In genomic region chr19:8208710-8209110, GRCh38 we compare ENCODE assay signal across 8 cellular contexts. TPM values are rescaled to one million over a fixed set of nuclear protein-coding genes. Genes with fewer than 3 reads are reported as not detected.
DNase-seq lines count a peak whose midpoint lies in the region; ATAC-seq and TF ChIP-seq lines count a peak whose summit lies in the region.

No MANE protein-coding gene starts in this region.

- no peaks in the 10 kb centered on the region for H3K9me3 ChIP-seq in BLaER1 treated with 17β-estradiol and CSF1 and Interleukin-3, amounts not matched to agents 10 nM and 100 nM (replicated peaks in 1 of 11)
- no peaks in the 10 kb centered on the region for H3K9me3 ChIP-seq in Peyer's patch

- peaks cover 30 to 81% (median 73%) of the 10 kb centered on the region in 10 experiments for H3K4me1 ChIP-seq in BLaER1 treated with 17β-estradiol and CSF1 and Interleukin-3, amounts not matched to agents 10 nM and 100 nM
- H3K4me1 ChIP-seq in Peyer's patch, result peaks cover 2 to 16% (median 13%) of the 10 kb centered on the region in 4 donors

- peak in 1 of 3 donors; percentile 70 for DNase-seq in Peyer's patch
- DNase-seq in omental fat pad (ENCODE audit: low spot score), result no peak
- DNase-seq in DMS79 (lab: John Stamatoyannopoulos, UW), result no peak
- no peak for DNase-seq in T1000 (lab: John Stamatoyannopoulos, UW)

- peak; percentile 23 for ATAC-seq in GM21717 (IDR thresholded peaks at IDR 0.05; ENCODE audit: unreplicated experiment)
- ATAC-seq in esophagus mucosa, result peak; percentile 22
- peak; percentile 25 for ATAC-seq in omental fat pad (ENCODE audit: low FRiP score)
- no peak for ATAC-seq in HG03280 (IDR thresholded peaks at IDR 0.05; ENCODE audit: unreplicated experiment)

- no peaks in the 10 kb centered on the region for H3K36me3 ChIP-seq in BLaER1 treated with 17β-estradiol and CSF1 and Interleukin-3, amounts not matched to agents 10 nM and 100 nM
- no peaks in the 10 kb centered on the region for H3K36me3 ChIP-seq in Peyer's patch

- TF ChIP-seq CTCF in Peyer's patch (IDR thresholded peaks at IDR 0.05), result no peak
- no peak for TF ChIP-seq CTCF in omental fat pad (IDR thresholded peaks at IDR 0.05)

- peaks cover 7 to 35% (median 26%) of the 10 kb centered on the region in 11 experiments; a peak in 12 of 22 replicates for H4K20me1 ChIP-seq in BLaER1 treated with 17β-estradiol and CSF1 and Interleukin-3, amounts not matched to agents 10 nM and 100 nM

- H3K27ac ChIP-seq in BLaER1 treated with 17β-estradiol and CSF1 and Interleukin-3, amounts not matched to agents 10 nM and 100 nM, result peak overlapping the region in 9 of 11 experiments; percentile 32 to 65 (median 54); a peak in 14 of 22 replicates
- peak overlapping the region; percentile 72 to 95 (median 80) for H3K27ac ChIP-seq in Peyer's patch

- no peaks in the 10 kb centered on the region for H3K27me3 ChIP-seq in BLaER1 treated with 17β-estradiol and CSF1 and Interleukin-3, amounts not matched to agents 10 nM and 100 nM
- H3K27me3 ChIP-seq in Peyer's patch, result no peaks in the 10 kb centered on the region

- H3K9ac ChIP-seq in BLaER1 treated with 17β-estradiol and CSF1 and Interleukin-3, amounts not matched to agents 10 nM and 100 nM, result peak overlapping the region; percentile 57 to 77 (median 71); a peak in 19 of 22 replicates

- TF ChIP-seq POLR2A in Peyer's patch (IDR thresholded peaks at IDR 0.05), result peak in 1 of 2 donors; percentile 5

- H3K4me3 ChIP-seq in BLaER1 treated with 17β-estradiol and CSF1 and Interleukin-3, amounts not matched to agents 10 nM and 100 nM, result peak overlapping the region; percentile 49 to 90 (median 78)
- peak overlapping the region; percentile 57 to 95 (median 63) for H3K4me3 ChIP-seq in Peyer's patch

- H3K4me2 ChIP-seq in BLaER1 treated with 17β-estradiol and CSF1 and Interleukin-3, amounts not matched to agents 10 nM and 100 nM, result peak overlapping the region; percentile 83 to 94 (median 90)

RNA-seq across cellular contexts. Expression of gene CERS4, which starts 0.5 kb away (rescaled TPM):
- total RNA-seq in Peyer's patch, result 10 to 100 TPM in 3 of 4 donors, 1 to 10 TPM in 1; 6.8 to 41.3 (median 11.7) TPM
- total RNA-seq in esophagus mucosa, result 84.8 TPM
- total RNA-seq in omental fat pad, result 10 to 100 TPM; 18.4 to 34.1 (median 26.6) TPM

RNA-seq across cellular contexts. Expression of gene FBN3, which starts 59.3 kb away (rescaled TPM):
- total RNA-seq in Peyer's patch (under 1 TPM in 1 of 4 donors, not detected in 3; 0.28 TPM), esophagus mucosa (0.16 TPM), omental fat pad (not detected)
